In genomic region chr12:91810077-91810476, GRCh38 we compare ENCODE assay signal across 34 cellular contexts.
"Had no signal": no experiment of that assay in that cellular context is flagged by ENCODE, and none has a peak within 500 bp of the region (broad histone marks: within the 10 kb centered on the region; RNA-seq: fewer than 3 reads in every experiment).

No MANE protein-coding gene starts in this region.

- H3K4me3 ChIP-seq: adrenal gland, body of pancreas, breast epithelium had no signal

- H3K36me3 ChIP-seq: adrenal gland, brain microvascular endothelial cell, breast epithelium had no signal

- DNase-seq: activated B cell treated with CpG ODN at 0.5 μM for 24 hours; activated CD4-positive, alpha-beta memory T cell treated with anti-CD3 and anti-CD28 coated beads for 36 hours; activated CD4-positive, alpha-beta T cell treated with anti-CD3 and anti-CD28 coated beads for 4 hours; activated CD4-positive, alpha-beta T cell treated with anti-CD3 and anti-CD28 coated beads, Interleukin-2, amount 10 ng/mL, durations not matched to agents 24 days and 14 days; activated CD4-positive, alpha-beta T cell treated with anti-CD3 and anti-CD28 coated beads, Interleukin-2, amount 50 U/mL, for 1 hour; activated CD4-positive, alpha-beta T cell treated with anti-CD3 and anti-CD28 coated beads, Interleukin-2, amount 50 U/mL, for 4 hours; activated CD4-positive, CD25-positive, alpha-beta regulatory T cell treated with anti-CD3 and anti-CD28 coated beads, Interleukin-2, amount 50 U/mL, for 72 hours; activated CD8-positive, alpha-beta memory T cell treated with anti-CD3 and anti-CD28 coated beads, Interleukin-2, amount 50 U/mL, for 4 hours; activated CD8-positive, alpha-beta T cell treated with anti-CD3 and anti-CD28 coated beads for 36 hours; activated effector memory CD4-positive, alpha-beta T cell treated with Interleukin-2 at 50 U/mL for 16 hours; activated gamma-delta T cell; activated naive CD4-positive, alpha-beta T cell; activated naive CD4-positive, alpha-beta T cell treated with anti-CD3 and anti-CD28 coated beads for 36 hours; activated naive CD4-positive, alpha-beta T cell treated with anti-CD3 and anti-CD28 coated beads, Interleukin-2, amount 50 U/mL, for 16 hours; activated naive CD8-positive, alpha-beta T cell treated with anti-CD3 and anti-CD28 coated beads for 36 hours; activated T-cell treated with anti-CD3 and anti-CD28 coated beads for 4 hours; activated T-cell treated with anti-CD3 and anti-CD28 coated beads, Interleukin-2, amount 50 U/mL, for 1 hour; activated T-cell treated with anti-CD3 and anti-CD28 coated beads, Interleukin-2, amount 50 U/mL, for 4 hours; adrenal gland; amniotic stem cell; aorta; body of pancreas; brain microvascular endothelial cell; central memory CD4-positive, alpha-beta T cell; cerebellar nuclear complex; T-helper 1 cell; T-helper 2 cell; T-helper 9 cell had no signal

- H3K4me1 ChIP-seq: adrenal gland, breast epithelium had no signal

- H3K27ac ChIP-seq: adrenal gland, body of pancreas, brain microvascular endothelial cell, breast epithelium, VCaP had no signal

- H3K27me3 ChIP-seq: adrenal gland, body of pancreas, brain microvascular endothelial cell, breast epithelium had no signal

- ATAC-seq: activated CD8-positive, alpha-beta T cell treated with anti-CD3 and anti-CD28 coated beads for 36 hours; activated naive CD4-positive, alpha-beta T cell treated with anti-CD3 and anti-CD28 coated beads, Interleukin-2, amount 50 U/mL, for 72 hours; activated T-cell treated with anti-CD3 and anti-CD28 coated beads, Interleukin-2, amount 50 U/mL, for 4 hours; body of pancreas had no signal

- H3K9me3 ChIP-seq: adrenal gland, body of pancreas had no signal

- H3K27ac Mint-ChIP-seq: activated B cell treated with CpG ODN at 0.5 μM for 24 hours; activated CD4-positive, alpha-beta memory T cell treated with anti-CD3 and anti-CD28 coated beads for 36 hours; activated CD4-positive, alpha-beta T cell treated with anti-CD3 and anti-CD28 coated beads, Interleukin-2, amount 10 ng/mL, durations not matched to agents 24 days and 14 days; activated CD8-positive, alpha-beta T cell treated with anti-CD3 and anti-CD28 coated beads for 36 hours; activated naive CD4-positive, alpha-beta T cell treated with anti-CD3 and anti-CD28 coated beads, Interleukin-2, amount 50 U/mL, for 72 hours; activated naive CD8-positive, alpha-beta T cell treated with anti-CD3 and anti-CD28 coated beads for 36 hours; activated T-helper 2 cell treated with anti-CD3 and anti-CD28 coated beads, Interferon-gamma antibody, Interleukin-2, Interleukin-4, amounts not matched to agents 10 μg/mL and 5 μg/mL and 100 μg/mL, durations not matched to agents 14 hours and 24 hours and 36 hours; T-helper 1 cell treated with Interleukin-12 subunit alpha and Interleukin-12 subunit beta and Interleukin-4 antibody, amounts not matched to agents 30 μg/mL and 1 μg/mL, for 36 hours; T-helper 2 cell treated with Interferon-gamma antibody and Interleukin-4, amounts not matched to agents 5 μg/mL and 100 μg/mL, for 36 hours had no signal

- H3K4me3 Mint-ChIP-seq: activated B cell treated with CpG ODN at 0.5 μM for 24 hours; activated CD4-positive, alpha-beta memory T cell treated with anti-CD3 and anti-CD28 coated beads for 36 hours; activated CD4-positive, alpha-beta T cell treated with anti-CD3 and anti-CD28 coated beads, Interleukin-2, amount 10 ng/mL, durations not matched to agents 24 days and 14 days; activated CD8-positive, alpha-beta T cell treated with anti-CD3 and anti-CD28 coated beads for 36 hours; activated naive CD4-positive, alpha-beta T cell treated with anti-CD3 and anti-CD28 coated beads for 36 hours; activated naive CD8-positive, alpha-beta T cell treated with anti-CD3 and anti-CD28 coated beads for 36 hours; activated T-cell treated with anti-CD3 and anti-CD28 coated beads, Interleukin-2, amount 50 U/mL, for 4 hours; T-helper 1 cell treated with Interleukin-12 subunit alpha and Interleukin-12 subunit beta and Interleukin-4 antibody, amounts not matched to agents 30 μg/mL and 1 μg/mL, for 36 hours; T-helper 2 cell treated with Interferon-gamma antibody and Interleukin-4, amounts not matched to agents 5 μg/mL and 100 μg/mL, for 36 hours had no signal

- H3K27me3 Mint-ChIP-seq: activated B cell treated with CpG ODN at 0.5 μM for 24 hours; activated CD4-positive, alpha-beta memory T cell treated with anti-CD3 and anti-CD28 coated beads for 36 hours; activated CD4-positive, alpha-beta T cell treated with anti-CD3 and anti-CD28 coated beads, Interleukin-2, amount 10 ng/mL, durations not matched to agents 24 days and 14 days; activated CD8-positive, alpha-beta T cell treated with anti-CD3 and anti-CD28 coated beads for 36 hours; activated naive CD8-positive, alpha-beta T cell treated with anti-CD3 and anti-CD28 coated beads for 36 hours had no signal
